ENCODE assay signal across 15 cellular contexts in genomic region chr1:220958234-220958633, GRCh38.
DNase-seq lines count a peak whose midpoint lies in the region; ATAC-seq and TF ChIP-seq lines count a peak whose summit lies in the region.
"Had no signal": no experiment of that assay in that cellular context is flagged by ENCODE, and none has a peak within 500 bp of the region (broad histone marks: within the 10 kb centered on the region; RNA-seq: fewer than 3 reads in every experiment).

No MANE protein-coding gene starts in this region.

- peak overlapping the region; percentile 95 for H3K27ac Mint-ChIP-seq in HFFc6
- H3K27ac Mint-ChIP-seq: CD4-positive, CD25-positive, alpha-beta regulatory T cell had no signal

- H3K4me3 ChIP-seq in ACC112 (ENCODE audit: low read depth, low read length): no peak overlapping the region
- no peak overlapping the region for H3K4me3 ChIP-seq in skin epidermis
- H3K4me3 ChIP-seq in thyroid gland (replicated peaks in 1 of 3): no peak overlapping the region
- H3K4me3 ChIP-seq: BLaER1 treated with 17β-estradiol and CSF1 and Interleukin-3, amounts not matched to agents 10 nM and 100 nM; GM12878 had no signal

- no peaks in the 10 kb centered on the region for H3K79me2 ChIP-seq in ACC112 (ENCODE audit: control insufficient read depth, insufficient read depth, low read length, unreplicated experiment)

- no peaks in the 10 kb centered on the region for H3K9me3 Mint-ChIP-seq in HFFc6

- no peaks in the 10 kb centered on the region for H3K9me3 ChIP-seq in thyroid gland
- H3K9me3 ChIP-seq: BLaER1 treated with 17β-estradiol and CSF1 and Interleukin-3, amounts not matched to agents 10 nM and 100 nM had no signal

- peaks cover 45% of the 10 kb centered on the region for H3K4me1 ChIP-seq in ACC112 (ENCODE audit: control insufficient read depth, insufficient read depth, low read length, unreplicated experiment)
- no peaks in the 10 kb centered on the region for H3K4me1 ChIP-seq in thyroid gland

- TF ChIP-seq CTCF in HFFc6 (IDR thresholded peaks at IDR 0.05) (no peak), thyroid gland (IDR thresholded peaks at IDR 0.05) (no peak)

- H3K36me3 ChIP-seq in ACC112 (ENCODE audit: insufficient read depth, low read length) (no peaks in the 10 kb centered on the region), thyroid gland (no peaks in the 10 kb centered on the region)
- H3K36me3 ChIP-seq: BLaER1 treated with 17β-estradiol and CSF1 and Interleukin-3, amounts not matched to agents 10 nM and 100 nM had no signal

- H3K4me3 Mint-ChIP-seq in HFFc6: no peak overlapping the region; the same call in 1 of the 2 replicates
- H3K4me3 Mint-ChIP-seq: CD4-positive, CD25-positive, alpha-beta regulatory T cell had no signal

- no peak for TF ChIP-seq POLR2A in thyroid gland (IDR thresholded peaks at IDR 0.05)

- peak; percentile 59 for ATAC-seq in left lobe of liver
- ATAC-seq: GM12878 had no signal

- DNase-seq in HFFc6: no peak
- peak; percentile 54 for DNase-seq in left lobe of liver (ENCODE audit: low spot score)
- DNase-seq in thyroid gland: no peak
- DNase-seq in COLO829 (ENCODE audit: low spot score): no peak
- no peak for DNase-seq in OCI-M2 (lab: John Stamatoyannopoulos, UW; ENCODE audit: unreplicated experiment)
- DNase-seq in stimulated activated CD4-positive, alpha-beta T cell treated with anti-CD3 and anti-CD28 coated beads, Interleukin-12 subunit alpha, Interleukin-12 subunit beta, amount 100 ng/mL, for 4 hours: no peak
- DNase-seq: CD4-positive, CD25-positive, alpha-beta regulatory T cell; DMS79; HCEC 1CT; KBM-7 had no signal

- 85 to 92% methylated on average over 1 of the region's 1 CpG for WGBS in thyroid gland, 2 donors

- no peaks in the 10 kb centered on the region for H3K27me3 ChIP-seq in ACC112 (ENCODE audit: insufficient read depth, low read length)
- no peaks in the 10 kb centered on the region for H3K27me3 ChIP-seq in thyroid gland
- H3K27me3 ChIP-seq: BLaER1 treated with 17β-estradiol and CSF1 and Interleukin-3, amounts not matched to agents 10 nM and 100 nM had no signal

- intact Hi-C loops in thyroid gland (cut with DNase I): no loop called here

- peaks cover 88% of the 10 kb centered on the region for H3K4me1 Mint-ChIP-seq in HFFc6 (ENCODE audit: low read depth)
- H3K4me1 Mint-ChIP-seq: CD4-positive, CD25-positive, alpha-beta regulatory T cell had no signal

- no peaks in the 10 kb centered on the region; the same call in 1 of the 2 replicates for H3K36me3 Mint-ChIP-seq in HFFc6 (ENCODE audit: low read depth)
- H3K36me3 Mint-ChIP-seq: CD4-positive, CD25-positive, alpha-beta regulatory T cell had no signal

- H3K27ac ChIP-seq in ACC112 (ENCODE audit: low read depth, low read length): peak overlapping the region; percentile 86; the same call in 1 of the 2 replicates
- H3K27ac ChIP-seq in skin epidermis: peak overlapping the region in 12 of 21 experiments; percentile 36 to 78 (median 58)
- no peak overlapping the region for H3K27ac ChIP-seq in thyroid gland
- H3K27ac ChIP-seq: HL-60 had no signal

- H2AFZ ChIP-seq in ACC112 (ENCODE audit: low read length, unreplicated experiment): no peak overlapping the region

- no peaks in the 10 kb centered on the region for H3K27me3 Mint-ChIP-seq in HFFc6 (ENCODE audit: insufficient read depth)

Comparison
In these comparisons a context has a peak if more than half of its experiments do, and no peak if none do; other contexts are left out.
1. H3K27ac ChIP-seq: peak in ACC112 (single experiment) and skin epidermis (12 of 21); none in thyroid gland (0 of 3).